In genomic region chr10:118840071-118840775, GRCh38 we compare ENCODE assay signal across 12 cellular contexts.
DNase-seq lines count a peak whose midpoint lies in the region; ATAC-seq and TF ChIP-seq lines count a peak whose summit lies in the region.
"Had no signal": no experiment of that assay in that cellular context is flagged by ENCODE, and none has a peak within 500 bp of the region (broad histone marks: within the 10 kb centered on the region; RNA-seq: fewer than 3 reads in every experiment).

No MANE protein-coding gene starts in this region.

- H3K4me3 ChIP-seq in transverse colon (no peak overlapping the region), tibial nerve (no peak overlapping the region), suprapubic skin (no peak overlapping the region)
- H3K4me3 ChIP-seq: BLaER1, esophagus muscularis mucosa had no signal

- H3K27me3 Mint-ChIP-seq in natural killer cell treated with Interleukin-12 subunit alpha and Interleukin-12 subunit beta and Interleukin-15 and Interleukin-18, amount 100 ng/mL, for 72 hours = peaks cover 5 to 6% of the 10 kb centered on the region in 2 donors
- H3K27me3 Mint-ChIP-seq in natural killer cell (ENCODE audit: low read depth in 2 of 2) = peaks cover 0 to 4% of the 10 kb centered on the region in 2 donors
- peaks cover 5% of the 10 kb centered on the region for H3K27me3 Mint-ChIP-seq in activated T-cell treated with anti-CD3 and anti-CD28 coated beads, Interleukin-2, amount 50 U/mL, for 72 hours (ENCODE audit: low read depth)
- H3K27me3 Mint-ChIP-seq in activated T-helper 2 cell treated with anti-CD3 and anti-CD28 coated beads, Interferon-gamma antibody, Interleukin-2, Interleukin-4, amounts not matched to agents 10 μg/mL and 5 μg/mL and 100 μg/mL, durations not matched to agents 14 hours and 24 hours and 36 hours (ENCODE audit: low read depth) = no peaks in the 10 kb centered on the region

- intact Hi-C loops in natural killer cell (cut with micrococcal nuclease) (no loop called here), left colon (cut with DNase I, micrococcal nuclease) (no loop called here), transverse colon (cut with DNase I; ENCODE audit: low total_unique reads) (no loop called here)
- intact Hi-C loops in activated T-helper 2 cell treated with anti-CD3 and anti-CD28 coated beads, Interferon-gamma antibody, Interleukin-2, Interleukin-4, amounts not matched to agents 10 μg/mL and 5 μg/mL and 100 μg/mL, durations not matched to agents 14 hours and 24 hours and 36 hours (cut with micrococcal nuclease) = no loop called here

- TF ChIP-seq POLR2A in transverse colon (IDR thresholded peaks at IDR 0.05) (no peak), tibial nerve (IDR thresholded peaks at IDR 0.05) (no peak), suprapubic skin (IDR thresholded peaks at IDR 0.05) (no peak)

- no peak for DNase-seq in natural killer cell treated with Interleukin-12 subunit alpha and Interleukin-12 subunit beta and Interleukin-15 and Interleukin-18, amount 100 ng/mL, for 72 hours (ENCODE audit: low spot score)
- DNase-seq in natural killer cell (no peak), left colon (no peak), transverse colon (peak; percentile 23), tibial nerve (ENCODE audit: low spot score in 2 of 2) (no peak), suprapubic skin (ENCODE audit: low spot score in 2 of 2) (no peak)
- peak; percentile 78 to 80 for DNase-seq in activated T-cell treated with anti-CD3 and anti-CD28 coated beads, Interleukin-2, amount 50 U/mL, for 72 hours
- DNase-seq in activated T-helper 2 cell treated with anti-CD3 and anti-CD28 coated beads, Interferon-gamma antibody, Interleukin-2, Interleukin-4, amounts not matched to agents 10 μg/mL and 5 μg/mL and 100 μg/mL, durations not matched to agents 14 hours and 24 hours and 36 hours (ENCODE audit: low spot score) = no peak
- DNase-seq: NCI-H1417, SHP77 had no signal

- WGBS in transverse colon (ENCODE audit: low coverage in 1 of 2), 2 donors = 78 to 79% methylated on average over 2 to 12 of the region's 12 CpGs
- 79 to 82% methylated on average over 12 of the region's 12 CpGs for WGBS in tibial nerve, 2 donors
- WGBS in suprapubic skin = 65% methylated on average over 12 of the region's 12 CpGs

- ATAC-seq in natural killer cell treated with Interleukin-12 subunit alpha and Interleukin-12 subunit beta and Interleukin-15 and Interleukin-18, amount 100 ng/mL, for 72 hours = peak in 1 of 2 donors; percentile 39
- ATAC-seq in natural killer cell = no peak
- peak; percentile 92 to 94 for ATAC-seq in activated T-cell treated with anti-CD3 and anti-CD28 coated beads, Interleukin-2, amount 50 U/mL, for 72 hours (replicated peaks in 1 of 2)
- ATAC-seq in left colon = peak; percentile 66

- peak overlapping the region; percentile 2 for H3K4me3 Mint-ChIP-seq in natural killer cell treated with Interleukin-12 subunit alpha and Interleukin-12 subunit beta and Interleukin-15 and Interleukin-18, amount 100 ng/mL, for 72 hours
- H3K4me3 Mint-ChIP-seq in natural killer cell = no peak overlapping the region
- H3K4me3 Mint-ChIP-seq in activated T-cell treated with anti-CD3 and anti-CD28 coated beads, Interleukin-2, amount 50 U/mL, for 72 hours = peak overlapping the region; percentile 3 to 43
- no peak overlapping the region for H3K4me3 Mint-ChIP-seq in activated T-helper 2 cell treated with anti-CD3 and anti-CD28 coated beads, Interferon-gamma antibody, Interleukin-2, Interleukin-4, amounts not matched to agents 10 μg/mL and 5 μg/mL and 100 μg/mL, durations not matched to agents 14 hours and 24 hours and 36 hours (ENCODE audit: low read depth)

- TF ChIP-seq EP300 in transverse colon (IDR thresholded peaks at IDR 0.05; ENCODE audit: low read depth) = no peak
- TF ChIP-seq EP300 in tibial nerve (IDR thresholded peaks at IDR 0.05) = no peak
- no peak for TF ChIP-seq EP300 in suprapubic skin (IDR thresholded peaks at IDR 0.05)

- H3K27ac Mint-ChIP-seq in natural killer cell treated with Interleukin-12 subunit alpha and Interleukin-12 subunit beta and Interleukin-15 and Interleukin-18, amount 100 ng/mL, for 72 hours = no peak overlapping the region
- no peak overlapping the region for H3K27ac Mint-ChIP-seq in natural killer cell
- H3K27ac Mint-ChIP-seq in activated T-cell treated with anti-CD3 and anti-CD28 coated beads, Interleukin-2, amount 50 U/mL, for 72 hours = peak overlapping the region; percentile 18
- H3K27ac Mint-ChIP-seq in activated T-helper 2 cell treated with anti-CD3 and anti-CD28 coated beads, Interferon-gamma antibody, Interleukin-2, Interleukin-4, amounts not matched to agents 10 μg/mL and 5 μg/mL and 100 μg/mL, durations not matched to agents 14 hours and 24 hours and 36 hours = no peak overlapping the region

- no peaks in the 10 kb centered on the region for H3K36me3 Mint-ChIP-seq in natural killer cell treated with Interleukin-12 subunit alpha and Interleukin-12 subunit beta and Interleukin-15 and Interleukin-18, amount 100 ng/mL, for 72 hours
- H3K36me3 Mint-ChIP-seq in natural killer cell = no peaks in the 10 kb centered on the region
- H3K36me3 Mint-ChIP-seq in activated T-cell treated with anti-CD3 and anti-CD28 coated beads, Interleukin-2, amount 50 U/mL, for 72 hours (ENCODE audit: insufficient read depth in 2 of 2) = peaks cover 0 to 2% of the 10 kb centered on the region in 2 donors
- no peaks in the 10 kb centered on the region for H3K36me3 Mint-ChIP-seq in activated T-helper 2 cell treated with anti-CD3 and anti-CD28 coated beads, Interferon-gamma antibody, Interleukin-2, Interleukin-4, amounts not matched to agents 10 μg/mL and 5 μg/mL and 100 μg/mL, durations not matched to agents 14 hours and 24 hours and 36 hours (ENCODE audit: low read depth)

- H3K27me3 ChIP-seq in transverse colon = no peaks in the 10 kb centered on the region
- H3K27me3 ChIP-seq in tibial nerve = no peaks in the 10 kb centered on the region
- H3K27me3 ChIP-seq in suprapubic skin = no peaks in the 10 kb centered on the region
- H3K27me3 ChIP-seq: BLaER1, esophagus muscularis mucosa had no signal

- in situ Hi-C loops in transverse colon (cut with MboI; ENCODE audit: low pct_ligation_motif_present in 1 of 4, low pct_unique_long_range_greater_than_20kb in 1 of 4, low sequenced_read_pairs in 3 of 4) = no loop called here

- H3K27ac ChIP-seq in transverse colon (no peak overlapping the region), tibial nerve (no peak overlapping the region), suprapubic skin (no peak overlapping the region)
- H3K27ac ChIP-seq: BLaER1, esophagus muscularis mucosa had no signal

- no peaks in the 10 kb centered on the region for H3K9me3 ChIP-seq in transverse colon
- H3K9me3 ChIP-seq in tibial nerve = no peaks in the 10 kb centered on the region
- H3K9me3 ChIP-seq in suprapubic skin = no peaks in the 10 kb centered on the region
- H3K9me3 ChIP-seq: esophagus muscularis mucosa had no signal

- H3K4me1 ChIP-seq in transverse colon (no peaks in the 10 kb centered on the region), tibial nerve (no peaks in the 10 kb centered on the region), suprapubic skin (peaks cover 18% of the 10 kb centered on the region)
- H3K4me1 ChIP-seq: BLaER1 had no signal

- no peaks in the 10 kb centered on the region for H3K9me3 Mint-ChIP-seq in natural killer cell treated with Interleukin-12 subunit alpha and Interleukin-12 subunit beta and Interleukin-15 and Interleukin-18, amount 100 ng/mL, for 72 hours
- H3K9me3 Mint-ChIP-seq in natural killer cell = no peaks in the 10 kb centered on the region
- H3K9me3 Mint-ChIP-seq in activated T-cell treated with anti-CD3 and anti-CD28 coated beads, Interleukin-2, amount 50 U/mL, for 72 hours = peaks cover 2 to 5% of the 10 kb centered on the region in 2 donors
- H3K9me3 Mint-ChIP-seq in activated T-helper 2 cell treated with anti-CD3 and anti-CD28 coated beads, Interferon-gamma antibody, Interleukin-2, Interleukin-4, amounts not matched to agents 10 μg/mL and 5 μg/mL and 100 μg/mL, durations not matched to agents 14 hours and 24 hours and 36 hours = peaks cover 9% of the 10 kb centered on the region

- peaks cover 4 to 8% of the 10 kb centered on the region in 2 donors for H3K4me1 Mint-ChIP-seq in natural killer cell treated with Interleukin-12 subunit alpha and Interleukin-12 subunit beta and Interleukin-15 and Interleukin-18, amount 100 ng/mL, for 72 hours (ENCODE audit: low read depth in 2 of 2)
- no peaks in the 10 kb centered on the region for H3K4me1 Mint-ChIP-seq in natural killer cell
- H3K4me1 Mint-ChIP-seq in activated T-cell treated with anti-CD3 and anti-CD28 coated beads, Interleukin-2, amount 50 U/mL, for 72 hours (ENCODE audit: low read depth) = peaks cover 15% of the 10 kb centered on the region
- peaks cover 11% of the 10 kb centered on the region for H3K4me1 Mint-ChIP-seq in activated T-helper 2 cell treated with anti-CD3 and anti-CD28 coated beads, Interferon-gamma antibody, Interleukin-2, Interleukin-4, amounts not matched to agents 10 μg/mL and 5 μg/mL and 100 μg/mL, durations not matched to agents 14 hours and 24 hours and 36 hours (ENCODE audit: low read depth)

- TF ChIP-seq CTCF in natural killer cell (IDR thresholded peaks at IDR 0.05) (no peak), transverse colon (IDR thresholded peaks at IDR 0.05) (no peak), tibial nerve (IDR thresholded peaks at IDR 0.05) (no peak), suprapubic skin (IDR thresholded peaks at IDR 0.05) (no peak)

- no peaks in the 10 kb centered on the region for H3K36me3 ChIP-seq in transverse colon
- H3K36me3 ChIP-seq in tibial nerve = no peaks in the 10 kb centered on the region
- H3K36me3 ChIP-seq in suprapubic skin = no peaks in the 10 kb centered on the region
- H3K36me3 ChIP-seq: BLaER1, esophagus muscularis mucosa had no signal

Comparison
In these comparisons a context has a peak if more than half of its experiments do, and no peak if none do; other contexts are left out.
1. H3K4me3 Mint-ChIP-seq: peak in natural killer cell treated with Interleukin-12 subunit alpha and Interleukin-12 subunit beta and Interleukin-15 and Interleukin-18, amount 100 ng/mL, for 72 hours (single experiment) and activated T-cell treated with anti-CD3 and anti-CD28 coated beads, Interleukin-2, amount 50 U/mL, for 72 hours (2 of 2); none in natural killer cell (single experiment) and activated T-helper 2 cell treated with anti-CD3 and anti-CD28 coated beads, Interferon-gamma antibody, Interleukin-2, Interleukin-4, amounts not matched to agents 10 μg/mL and 5 μg/mL and 100 μg/mL, durations not matched to agents 14 hours and 24 hours and 36 hours (single experiment).
2. ATAC-seq: peak in activated T-cell treated with anti-CD3 and anti-CD28 coated beads, Interleukin-2, amount 50 U/mL, for 72 hours (2 of 2) and left colon (single experiment); none in natural killer cell (0 of 3).
3. DNase-seq: peak in activated T-cell treated with anti-CD3 and anti-CD28 coated beads, Interleukin-2, amount 50 U/mL, for 72 hours (2 of 2) and transverse colon (single experiment); none in natural killer cell treated with Interleukin-12 subunit alpha and Interleukin-12 subunit beta and Interleukin-15 and Interleukin-18, amount 100 ng/mL, for 72 hours (single experiment), natural killer cell (single experiment), left colon (0 of 2), tibial nerve (0 of 2), activated T-helper 2 cell treated with anti-CD3 and anti-CD28 coated beads, Interferon-gamma antibody, Interleukin-2, Interleukin-4, amounts not matched to agents 10 μg/mL and 5 μg/mL and 100 μg/mL, durations not matched to agents 14 hours and 24 hours and 36 hours (single experiment) and suprapubic skin (0 of 2).